8 cellular contexts compared by ENCODE assay signal in the genomic region with DNA sequence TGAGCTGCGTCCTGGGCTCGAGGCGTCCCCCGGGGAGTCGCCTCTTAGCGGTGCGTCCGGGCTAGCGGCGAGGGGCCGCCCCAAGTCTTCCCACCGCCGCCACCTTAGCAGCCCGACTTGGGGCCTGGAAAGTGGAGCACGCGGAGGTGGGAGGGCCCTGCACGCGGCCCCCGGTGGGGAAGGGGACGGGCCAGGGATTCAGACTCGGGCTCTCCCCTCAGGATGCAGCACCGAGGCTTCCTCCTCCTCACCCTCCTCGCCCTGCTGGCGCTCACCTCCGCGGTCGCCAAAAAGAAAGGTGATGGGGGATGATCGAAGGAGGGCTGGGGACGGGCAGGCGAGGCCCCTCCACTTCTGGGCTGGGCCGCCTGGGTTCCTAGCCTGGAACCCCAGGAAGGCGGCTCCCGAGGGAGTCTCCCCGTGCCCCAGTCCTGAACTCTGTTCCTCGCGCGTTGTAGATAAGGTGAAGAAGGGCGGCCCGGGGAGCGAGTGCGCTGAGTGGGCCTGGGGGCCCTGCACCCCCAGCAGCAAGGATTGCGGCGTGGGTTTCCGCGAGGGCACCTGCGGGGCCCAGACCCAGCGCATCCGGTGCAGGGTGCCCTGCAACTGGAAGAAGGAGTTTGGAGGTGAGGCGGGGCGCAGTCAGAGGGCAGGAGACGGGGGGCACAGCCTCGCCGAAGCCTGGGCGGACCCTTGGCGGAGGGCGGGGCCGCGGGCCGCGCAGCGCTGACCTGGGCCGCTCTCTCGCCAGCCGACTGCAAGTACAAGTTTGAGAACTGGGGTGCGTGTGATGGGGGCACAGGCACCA. TPM values are rescaled to one million over a fixed set of nuclear protein-coding genes. Genes with fewer than 3 reads are reported as not detected.
A peak's percentile ranks its signal among the peaks of the same experiment; 100 is the strongest.
DNase-seq lines count a peak whose midpoint lies in the region; ATAC-seq and TF ChIP-seq lines count a peak whose summit lies in the region.

No MANE protein-coding gene starts in this region.

- H3K9me3 Mint-ChIP-seq in CD8-positive, alpha-beta T cell = no peaks in the 10 kb centered on the region
- no peaks in the 10 kb centered on the region for H3K9me3 Mint-ChIP-seq in activated naive CD8-positive, alpha-beta T cell treated with anti-CD3 and anti-CD28 coated beads, Interleukin-2, amount 50 U/mL, for 24 hours
- no peaks in the 10 kb centered on the region for H3K9me3 Mint-ChIP-seq in type B pancreatic cell

- intact Hi-C loops in CD8-positive, alpha-beta T cell (cut with DNase I, micrococcal nuclease) = loop anchor here in 1 of 2 experiments (5.0 kb wide), 1 partner anchor 35 kb away; a partner anchor contains a TSS
- intact Hi-C loops in lower lobe of right lung (cut with DNase I) = no loop called here

- peaks cover 4% of the 10 kb centered on the region for H3K36me3 ChIP-seq in CD8-positive, alpha-beta T cell (ENCODE audit: insufficient read depth, low read length)
- H3K36me3 ChIP-seq in lower lobe of right lung = peaks cover 3% of the 10 kb centered on the region

- no peak overlapping the region for H3K27ac Mint-ChIP-seq in CD8-positive, alpha-beta T cell
- no peak overlapping the region for H3K27ac Mint-ChIP-seq in activated naive CD8-positive, alpha-beta T cell treated with anti-CD3 and anti-CD28 coated beads, Interleukin-2, amount 50 U/mL, for 24 hours
- H3K27ac Mint-ChIP-seq in type B pancreatic cell = peak overlapping the region; percentile 67

- H3K4me1 ChIP-seq in CD8-positive, alpha-beta T cell (ENCODE audit: insufficient read depth, low read length) = peaks cover 11% of the 10 kb centered on the region
- H3K4me1 ChIP-seq in lower lobe of right lung = peaks cover 10% of the 10 kb centered on the region

- peaks cover 8% of the 10 kb centered on the region for H3K4me1 Mint-ChIP-seq in CD8-positive, alpha-beta T cell (ENCODE audit: low read depth)
- H3K4me1 Mint-ChIP-seq in activated naive CD8-positive, alpha-beta T cell treated with anti-CD3 and anti-CD28 coated beads, Interleukin-2, amount 50 U/mL, for 24 hours = peaks cover 12% of the 10 kb centered on the region
- peaks cover 7% of the 10 kb centered on the region for H3K4me1 Mint-ChIP-seq in type B pancreatic cell (ENCODE audit: unreplicated experiment)

- peak overlapping the region; percentile 53 for H3K4me3 ChIP-seq in CD8-positive, alpha-beta T cell (ENCODE audit: low read depth, low read length)
- peak overlapping the region; percentile 85 for H3K4me3 ChIP-seq in lower lobe of right lung

- H3K27me3 Mint-ChIP-seq in CD8-positive, alpha-beta T cell (ENCODE audit: low read depth) = peaks cover 17% of the 10 kb centered on the region
- peaks cover 32% of the 10 kb centered on the region for H3K27me3 Mint-ChIP-seq in activated naive CD8-positive, alpha-beta T cell treated with anti-CD3 and anti-CD28 coated beads, Interleukin-2, amount 50 U/mL, for 24 hours
- H3K27me3 Mint-ChIP-seq in type B pancreatic cell = peaks cover 13% of the 10 kb centered on the region

- CTCF ChIA-PET in CD8-positive, alpha-beta T cell (lab: Charles Lee) = no interaction called here

- H3K27ac ChIP-seq in CD8-positive, alpha-beta T cell (ENCODE audit: low read depth, low read length) = no peak overlapping the region
- no peak overlapping the region for H3K27ac ChIP-seq in lower lobe of right lung

- POLR2A ChIA-PET in CD8-positive, alpha-beta T cell (lab: Charles Lee) = no interaction called here

- peak in 1 of 7 experiments; percentile 24 for DNase-seq in CD8-positive, alpha-beta T cell
- DNase-seq in activated naive CD8-positive, alpha-beta T cell treated with anti-CD3 and anti-CD28 coated beads, Interleukin-2, amount 50 U/mL, for 24 hours = no peak
- no peak for DNase-seq in lower lobe of right lung
- no peak for DNase-seq in type B pancreatic cell (ENCODE audit: extremely low spot score, unreplicated experiment)
- no peak for DNase-seq in SW480 (ENCODE audit: low spot score)

- H3K9me3 ChIP-seq in CD8-positive, alpha-beta T cell (ENCODE audit: low read length) = no peaks in the 10 kb centered on the region
- no peaks in the 10 kb centered on the region for H3K9me3 ChIP-seq in lower lobe of right lung

- no peaks in the 10 kb centered on the region for H3K27me3 ChIP-seq in CD8-positive, alpha-beta T cell (ENCODE audit: insufficient read depth, low read length)
- peaks cover 12% of the 10 kb centered on the region for H3K27me3 ChIP-seq in lower lobe of right lung (ENCODE audit: low read depth)

- peak overlapping the region; percentile 79 for H3K4me3 Mint-ChIP-seq in CD8-positive, alpha-beta T cell
- peak overlapping the region; percentile 52 for H3K4me3 Mint-ChIP-seq in activated naive CD8-positive, alpha-beta T cell treated with anti-CD3 and anti-CD28 coated beads, Interleukin-2, amount 50 U/mL, for 24 hours
- peak overlapping the region; percentile 91 for H3K4me3 Mint-ChIP-seq in type B pancreatic cell

- ATAC-seq in CD8-positive, alpha-beta T cell = peak; percentile 12
- peak; percentile 13 for ATAC-seq in HG03432 (IDR thresholded peaks at IDR 0.05; ENCODE audit: unreplicated experiment)
- peak; percentile 16 for ATAC-seq in activated naive CD8-positive, alpha-beta T cell treated with anti-CD3 and anti-CD28 coated beads, Interleukin-2, amount 50 U/mL, for 24 hours
- peak in 1 of 2 donors; percentile 2 for ATAC-seq in lower lobe of right lung
- no peak for ATAC-seq in GM19395 (IDR thresholded peaks at IDR 0.05; ENCODE audit: unreplicated experiment)
- no peak for ATAC-seq in HG03460 (IDR thresholded peaks at IDR 0.05; ENCODE audit: unreplicated experiment)

- no peak for TF ChIP-seq CTCF in CD8-positive, alpha-beta T cell (IDR thresholded peaks at IDR 0.05)
- TF ChIP-seq CTCF in lower lobe of right lung (IDR thresholded peaks at IDR 0.05) = no peak
- TF ChIP-seq CTCF in type B pancreatic cell (conservative IDR thresholded peaks at IDR 0.05) = no peak

- H3K36me3 Mint-ChIP-seq in CD8-positive, alpha-beta T cell = peaks cover 14% of the 10 kb centered on the region
- H3K36me3 Mint-ChIP-seq in activated naive CD8-positive, alpha-beta T cell treated with anti-CD3 and anti-CD28 coated beads, Interleukin-2, amount 50 U/mL, for 24 hours (ENCODE audit: low read depth) = peaks cover 8% of the 10 kb centered on the region
- H3K36me3 Mint-ChIP-seq in type B pancreatic cell = peaks cover 8% of the 10 kb centered on the region

RNA-seq across cellular contexts. Expression of a gene that starts 0.6 kb away (rescaled TPM):
- total RNA-seq in CD8-positive, alpha-beta T cell = 1 to 10 TPM; 3.6 TPM
- total RNA-seq in lower lobe of right lung (26.1 TPM), type B pancreatic cell (ENCODE audit: low replicate concordance) (949 and 981 TPM in 2 replicates)

RNA-seq across cellular contexts. Expression of a gene that starts 9.5 kb away (rescaled TPM):
- 1 to 10 TPM; 2.9 to 4.1 TPM for total RNA-seq in CD8-positive, alpha-beta T cell
- not detected for total RNA-seq in lower lobe of right lung
- 0.98 and 1.0 TPM in 2 replicates for total RNA-seq in type B pancreatic cell (ENCODE audit: low replicate concordance)

RNA-seq across cellular contexts. Expression of a gene that starts 34.8 kb away (rescaled TPM):
- 100 to 1,000 TPM; 131 to 135 TPM for total RNA-seq in CD8-positive, alpha-beta T cell
- 55.3 TPM for total RNA-seq in lower lobe of right lung
- 50.0 and 57.6 TPM in 2 replicates for total RNA-seq in type B pancreatic cell (ENCODE audit: low replicate concordance)

Comparison
In these comparisons a context has a peak if more than half of its experiments do, and no peak if none do; other contexts are left out.
1. ATAC-seq: peak in CD8-positive, alpha-beta T cell (single experiment), HG03432 (single experiment) and activated naive CD8-positive, alpha-beta T cell treated with anti-CD3 and anti-CD28 coated beads, Interleukin-2, amount 50 U/mL, for 24 hours (single experiment); none in GM19395 (single experiment) and HG03460 (single experiment).
2. RNA of a gene that starts 0.6 kb away (total RNA-seq): 949 to 981 TPM in type B pancreatic cell; 26.1 TPM in lower lobe of right lung (single experiment) and 3.6 TPM in CD8-positive, alpha-beta T cell; every median in the first group is over 10 times any median in the second.
3. Peak in every context shown above with its lines, with median percentiles within 50 percentile points of each other: H3K4me3 Mint-ChIP-seq.